ENCODE assay signal across 7 cellular contexts in the genomic region with DNA sequence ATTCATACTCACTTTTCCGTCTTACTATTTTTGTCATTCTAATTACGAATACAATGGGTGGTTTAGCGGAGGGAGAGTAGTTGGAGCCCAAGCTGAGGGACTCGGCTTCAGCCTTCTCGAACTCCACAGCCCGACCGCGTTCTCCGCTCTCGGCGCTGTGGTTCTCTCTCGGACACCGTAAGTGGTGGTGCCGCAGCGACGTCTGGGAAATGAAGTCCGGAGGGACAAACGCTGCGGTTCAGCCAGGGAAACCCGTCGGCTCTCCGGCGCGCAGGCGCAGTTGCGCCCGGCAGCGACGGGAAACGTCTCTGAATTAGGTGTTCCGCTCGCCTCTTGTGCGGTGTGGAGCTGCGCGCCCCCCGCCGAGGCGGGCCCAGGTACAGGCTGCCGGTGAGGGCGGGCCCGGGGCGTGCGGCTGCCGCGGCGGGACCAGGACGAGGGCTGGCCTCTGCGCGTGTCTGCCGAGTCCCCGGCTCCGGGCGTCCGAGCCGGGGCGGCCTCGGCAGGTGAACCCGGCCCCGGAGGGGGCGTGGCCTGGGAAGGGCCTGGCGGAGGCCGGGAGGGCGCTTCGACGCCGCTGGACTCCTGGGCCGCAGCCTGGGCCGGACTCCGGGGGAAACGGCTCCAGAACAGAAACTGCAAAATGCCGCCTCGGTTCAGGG. TPM values are rescaled to one million over a fixed set of nuclear protein-coding genes. Genes with fewer than 3 reads are reported as not detected.
DNase-seq lines count a peak whose midpoint lies in the region; ATAC-seq and TF ChIP-seq lines count a peak whose summit lies in the region.

ZNF879 (plus strand) TSS at position 277 of the 662 bp plus-strand sequence. CDS start 1,201 bp downstream, outside the sequence.

- DNase-seq in OCI-M1 (lab: John Stamatoyannopoulos, UW): peak; percentile 97
- DNase-seq in activated T-cell treated with anti-CD3 and anti-CD28 coated beads, Interleukin-2, amount 50 U/mL, for 4 hours: peak; percentile 92
- DNase-seq in erythroblast (lab: John Stamatoyannopoulos, UW): peak; percentile 74 to 76
- DNase-seq in stimulated activated CD8-positive, alpha-beta memory T cell treated with anti-CD3 and anti-CD28 coated beads, Interleukin-15, amount 100 ng/mL, for 48 hours (ENCODE audit: low read depth in 2 of 2): peak; percentile 87 to 89

- peak within 1 kb of the TSS; percentile 94 for H3K4me3 Mint-ChIP-seq in activated T-cell treated with anti-CD3 and anti-CD28 coated beads, Interleukin-2, amount 50 U/mL, for 4 hours

- peaks cover 3% of the 10 kb centered on the region for H3K9me3 ChIP-seq in mononuclear cell (ENCODE audit: low read depth, low read length)

- H3K36me3 Mint-ChIP-seq in activated T-cell treated with anti-CD3 and anti-CD28 coated beads, Interleukin-2, amount 50 U/mL, for 4 hours (ENCODE audit: insufficient read depth): peaks cover 23% of the 10 kb centered on the region

- peaks cover 2% of the 10 kb centered on the region for H3K27me3 Mint-ChIP-seq in activated T-cell treated with anti-CD3 and anti-CD28 coated beads, Interleukin-2, amount 50 U/mL, for 4 hours (ENCODE audit: low read depth)

- peak within 1 kb of the TSS; percentile 72 for H3K4me3 ChIP-seq in mononuclear cell (ENCODE audit: low read length)

- H3K4me1 Mint-ChIP-seq in activated T-cell treated with anti-CD3 and anti-CD28 coated beads, Interleukin-2, amount 50 U/mL, for 4 hours (ENCODE audit: low read depth): peaks cover 11% of the 10 kb centered on the region

- peak; percentile 27 for TF ChIP-seq POLR2A in erythroblast (IDR thresholded peaks at IDR 0.05; ENCODE audit: low read length)

- H3K4me1 ChIP-seq in mononuclear cell (ENCODE audit: insufficient read depth, low read length): peaks cover 10% of the 10 kb centered on the region

- H3K27me3 ChIP-seq in mononuclear cell (ENCODE audit: insufficient read depth, low read length): no peaks in the 10 kb centered on the region

- ATAC-seq in GM18870 (IDR thresholded peaks at IDR 0.05; ENCODE audit: unreplicated experiment) (peak; percentile 37), HG03457 (IDR thresholded peaks at IDR 0.05; ENCODE audit: unreplicated experiment) (peak; percentile 77)
- ATAC-seq in activated T-cell treated with anti-CD3 and anti-CD28 coated beads, Interleukin-2, amount 50 U/mL, for 4 hours: peak; percentile 97

- peaks cover 20% of the 10 kb centered on the region for H3K9me3 Mint-ChIP-seq in activated T-cell treated with anti-CD3 and anti-CD28 coated beads, Interleukin-2, amount 50 U/mL, for 4 hours

RNA-seq across cellular contexts. Expression of gene ZNF879, which starts in this region (rescaled TPM):
- total RNA-seq in activated T-cell treated with anti-CD3 and anti-CD28 coated beads, Interleukin-2, amount 50 U/mL, for 4 hours: 1 to 10 TPM; 2.0 to 2.8 (median 2.3) TPM
- total RNA-seq in mononuclear cell: 4.1 TPM

Comparison
In these comparisons a context has a peak if more than half of its experiments do, and no peak if none do; other contexts are left out.
1. Peak in every context shown above with its lines: DNase-seq, ATAC-seq and H3K4me3 ChIP-seq.
2. ATAC-seq: peak in every context shown above with its lines; median percentile 97 in activated T-cell treated with anti-CD3 and anti-CD28 coated beads, Interleukin-2, amount 50 U/mL, for 4 hours; 77 in HG03457; 37 in GM18870.